In genomic region chr17:27339836-27340550, GRCh38 we compare ENCODE assay signal across 11 cellular contexts. TPM values are rescaled to one million over a fixed set of nuclear protein-coding genes. Genes with fewer than 3 reads are reported as not detected.
DNase-seq lines count a peak whose midpoint lies in the region; ATAC-seq and TF ChIP-seq lines count a peak whose summit lies in the region.
"Had no signal": no experiment of that assay in that cellular context is flagged by ENCODE, and none has a peak within 500 bp of the region (broad histone marks: within the 10 kb centered on the region; RNA-seq: fewer than 3 reads in every experiment).

No MANE protein-coding gene starts in this region.

- in situ Hi-C loops in IMR-90 (cut with MboI; ENCODE audit: low sequenced_read_pairs): no loop called here

- intact Hi-C loops in IMR-90 (cut with micrococcal nuclease): no loop called here
- intact Hi-C loops in natural killer cell (cut with micrococcal nuclease): no loop called here

- H3K27me3 ChIP-seq in DND-41 (ENCODE audit: insufficient read depth, low read length, poor library complexity) (no peaks in the 10 kb centered on the region), IMR-90 (ENCODE audit: control insufficient read depth, insufficient read depth, low read length) (no peaks in the 10 kb centered on the region), MG63 (no peaks in the 10 kb centered on the region)
- H3K27me3 ChIP-seq: adrenal gland, uterus had no signal

- no peaks in the 10 kb centered on the region for H3K9me3 Mint-ChIP-seq in activated CD4-positive, alpha-beta memory T cell treated with anti-CD3 and anti-CD28 coated beads, Interleukin-2, amount 10 ng/mL, durations not matched to agents 7 days and 5 days
- no peaks in the 10 kb centered on the region for H3K9me3 Mint-ChIP-seq in natural killer cell

- no peak overlapping the region for H3K27ac Mint-ChIP-seq in activated CD4-positive, alpha-beta memory T cell treated with anti-CD3 and anti-CD28 coated beads, Interleukin-2, amount 10 ng/mL, durations not matched to agents 7 days and 5 days
- H3K27ac Mint-ChIP-seq in natural killer cell: peak overlapping the region; percentile 83 to 87

- H3K23ac ChIP-seq in IMR-90 (ENCODE audit: low read depth, low read length): no peak overlapping the region

- H3K36me3 Mint-ChIP-seq in activated CD4-positive, alpha-beta memory T cell treated with anti-CD3 and anti-CD28 coated beads, Interleukin-2, amount 10 ng/mL, durations not matched to agents 7 days and 5 days (ENCODE audit: low read depth): no peaks in the 10 kb centered on the region
- no peaks in the 10 kb centered on the region for H3K36me3 Mint-ChIP-seq in natural killer cell

- no peak for ATAC-seq in DND-41 (ENCODE audit: insufficient read depth, low read depth)
- no peak for ATAC-seq in IMR-90 (ENCODE audit: low read depth)
- peak in 2 of 3 donors; percentile 63 to 78 for ATAC-seq in natural killer cell
- ATAC-seq in HG02588 (IDR thresholded peaks at IDR 0.05; ENCODE audit: unreplicated experiment): no peak
- no peak for ATAC-seq in HG03442 (IDR thresholded peaks at IDR 0.05; ENCODE audit: unreplicated experiment)

- H3K4me1 Mint-ChIP-seq in activated CD4-positive, alpha-beta memory T cell treated with anti-CD3 and anti-CD28 coated beads, Interleukin-2, amount 10 ng/mL, durations not matched to agents 7 days and 5 days: peaks cover 10% of the 10 kb centered on the region
- peaks cover 44 to 47% of the 10 kb centered on the region in 2 donors for H3K4me1 Mint-ChIP-seq in natural killer cell

- POLR2A ChIA-PET in IMR-90 (lab: Charles Lee; ENCODE audit: unreplicated experiment): no interaction called here
- POLR2A ChIA-PET in activated CD4-positive, alpha-beta memory T cell treated with anti-CD3 and anti-CD28 coated beads, Interleukin-2, amount 10 ng/mL, durations not matched to agents 7 days and 5 days (lab: Charles Lee): interaction anchor here (0.9 kb wide), 1 partner anchor 45 kb away, joined by 5 read pairs; no protein-coding TSS in a partner anchor

- no peak overlapping the region for H3K9ac ChIP-seq in DND-41 (ENCODE audit: low read depth, low read length)
- no peak overlapping the region for H3K9ac ChIP-seq in IMR-90 (ENCODE audit: low read depth, low read length)

- H3K27me3 Mint-ChIP-seq in activated CD4-positive, alpha-beta memory T cell treated with anti-CD3 and anti-CD28 coated beads, Interleukin-2, amount 10 ng/mL, durations not matched to agents 7 days and 5 days: peaks cover 3% of the 10 kb centered on the region
- H3K27me3 Mint-ChIP-seq in natural killer cell (ENCODE audit: low read depth in 2 of 2): no peaks in the 10 kb centered on the region

- H3K9me3 ChIP-seq in DND-41 (ENCODE audit: insufficient read depth, low read length, severe bottlenecking) (no peaks in the 10 kb centered on the region), IMR-90 (ENCODE audit: control insufficient read depth, insufficient read depth, low read length) (no peaks in the 10 kb centered on the region), MG63 (peaks cover 6% of the 10 kb centered on the region; the same call in 1 of the 2 replicates)
- H3K9me3 ChIP-seq: adrenal gland, uterus had no signal

- H4K91ac ChIP-seq in IMR-90 (ENCODE audit: insufficient read depth, low read depth, low read length): no peak overlapping the region

- H3K18ac ChIP-seq in IMR-90 (ENCODE audit: low read depth, low read length): no peak overlapping the region

- TF ChIP-seq RAD21 in IMR-90 (IDR thresholded peaks at IDR 0.05; ENCODE audit: low read length): no peak

- no peak overlapping the region for H3K4me3 ChIP-seq in DND-41 (ENCODE audit: low read depth in 1 of 2, low read length in 2 of 2)
- no peak overlapping the region for H3K4me3 ChIP-seq in IMR-90 (ENCODE audit: insufficient read depth, low read depth, low read length)
- no peak overlapping the region for H3K4me3 ChIP-seq in MG63
- H3K4me3 ChIP-seq: adrenal gland, uterus had no signal

- no peak overlapping the region for H3K4me3 Mint-ChIP-seq in activated CD4-positive, alpha-beta memory T cell treated with anti-CD3 and anti-CD28 coated beads, Interleukin-2, amount 10 ng/mL, durations not matched to agents 7 days and 5 days
- H3K4me3 Mint-ChIP-seq in natural killer cell: peak overlapping the region; percentile 0

- H2BK120ac ChIP-seq in IMR-90 (ENCODE audit: low read depth, low read length): no peak overlapping the region

- H3K36me3 ChIP-seq in DND-41 (ENCODE audit: insufficient read depth, low read length) (no peaks in the 10 kb centered on the region), IMR-90 (ENCODE audit: control insufficient read depth, insufficient read depth, low read length) (no peaks in the 10 kb centered on the region), MG63 (no peaks in the 10 kb centered on the region)
- H3K36me3 ChIP-seq: adrenal gland, uterus had no signal

- H3K14ac ChIP-seq in IMR-90 (replicated peaks; ENCODE audit: low read depth, low read length): 0 out of 2 replicates have a peak overlapping the region, but pooled peaks have one; percentile 11

- H4K5ac ChIP-seq in IMR-90 (ENCODE audit: low read depth, low read length): no peak overlapping the region

- no peak for TF ChIP-seq CTCF in DND-41 (IDR thresholded peaks at IDR 0.05; ENCODE audit: borderline replicate concordance, extremely low read depth, low read length, poor library complexity, severe bottlenecking)
- no peak for TF ChIP-seq CTCF in IMR-90 (conservative IDR thresholded peaks at IDR 0.05; ENCODE audit: low read depth, low read length)
- TF ChIP-seq CTCF in natural killer cell (IDR thresholded peaks at IDR 0.05): no peak

- no peak overlapping the region for H2AFZ ChIP-seq in DND-41 (ENCODE audit: low read depth, low read length)
- no peak overlapping the region for H2AFZ ChIP-seq in IMR-90 (replicated peaks; ENCODE audit: low read length, poor library complexity)

- no peak overlapping the region for H2BK15ac ChIP-seq in IMR-90 (ENCODE audit: low read depth, low read length)

- H3K4ac ChIP-seq in IMR-90 (ENCODE audit: low read depth, low read length): no peak overlapping the region

- dilution Hi-C loops in IMR-90 (cut with HindIII; ENCODE audit: low sequenced_read_pairs, unreplicated experiment): loop anchor here (25.0 kb wide), 1 partner anchor 103 kb away; no protein-coding TSS in a partner anchor

- peak overlapping the region; percentile 63 for H2AK9ac ChIP-seq in IMR-90 (replicated peaks; ENCODE audit: low read depth, low read length, poor library complexity)

- BruUV-seq in IMR-90 (replicated peaks; lab: Mats Ljungman, UMichigan): no TSS peak

- H3K4me2 ChIP-seq in DND-41 (ENCODE audit: insufficient read depth, low read length) (no peak overlapping the region), IMR-90 (ENCODE audit: low read depth, low read length) (no peak overlapping the region)

- H2AK5ac ChIP-seq in IMR-90 (ENCODE audit: low read depth, low read length): no peak overlapping the region

- no CpG with 5 or more reads among the region's 2 CpGs for WGBS in IMR-90 (ENCODE audit: extremely low coverage in 2 of 2, insufficient read length in 1 of 2), 2 experiments

- 0 out of 2 replicates have a peak, but pooled peaks cover 4% of the 10 kb centered on the region for H3K9me1 ChIP-seq in IMR-90 (ENCODE audit: insufficient read depth, low read length)

- no peaks in the 10 kb centered on the region for H3K79me1 ChIP-seq in IMR-90 (ENCODE audit: low read depth in 1 of 2, low read length in 2 of 2)

- H3K4me1 ChIP-seq in DND-41 (ENCODE audit: insufficient read depth, low read length) (no peaks in the 10 kb centered on the region), IMR-90 (ENCODE audit: control insufficient read depth, insufficient read depth, low read length) (no peaks in the 10 kb centered on the region)
- H3K4me1 ChIP-seq: uterus had no signal

- H4K20me1 ChIP-seq in DND-41 (ENCODE audit: insufficient read depth, low read length) (no peaks in the 10 kb centered on the region), IMR-90 (ENCODE audit: insufficient read depth, low read length) (no peaks in the 10 kb centered on the region)

- H3K56ac ChIP-seq in IMR-90 (ENCODE audit: extremely low read depth, insufficient read depth, low read length): no peak overlapping the region

- CTCF ChIA-PET in IMR-90 (lab: Yijun Ruan, JAX): interaction anchor here (0.7 to 0.8 kb wide), 2 partner anchors 95 to 104 kb away, joined by 3 read pairs; no protein-coding TSS in a partner anchor
- CTCF ChIA-PET in activated CD4-positive, alpha-beta memory T cell treated with anti-CD3 and anti-CD28 coated beads, Interleukin-2, amount 10 ng/mL, durations not matched to agents 7 days and 5 days (lab: Charles Lee): interaction anchor here (1.3 to 1.4 kb wide), 2 partner anchors 10 to 103 kb away, joined by 5 to 8 read pairs; no protein-coding TSS in a partner anchor

- peak; percentile 23 for DNase-seq in DND-41
- no peak for DNase-seq in IMR-90
- DNase-seq in activated CD4-positive, alpha-beta memory T cell treated with anti-CD3 and anti-CD28 coated beads, Interleukin-2, amount 10 ng/mL, durations not matched to agents 7 days and 5 days: peak; percentile 35
- DNase-seq in natural killer cell: no peak
- no peak for DNase-seq in retina
- DNase-seq in MG63: no peak
- DNase-seq: GF-D8, uterus had no signal

- H2BK5ac ChIP-seq in IMR-90 (ENCODE audit: low read depth, low read length, poor library complexity, severe bottlenecking): no peak overlapping the region

- H4K8ac ChIP-seq in IMR-90 (ENCODE audit: low read depth in 2 of 2, low read length in 2 of 2): no peak overlapping the region

- no peaks in the 10 kb centered on the region for H3K79me2 ChIP-seq in DND-41 (ENCODE audit: insufficient read depth, low read length)

- TF ChIP-seq POLR2A in IMR-90 (IDR thresholded peaks at IDR 0.05; ENCODE audit: low read depth, low read length): no peak

- no peak overlapping the region for H2BK20ac ChIP-seq in IMR-90 (ENCODE audit: low read depth, low read length)

- H3K27ac ChIP-seq in DND-41 (ENCODE audit: low read length) (no peak overlapping the region), IMR-90 (ENCODE audit: insufficient read depth, low read length) (no peak overlapping the region)
- H3K27ac ChIP-seq: uterus had no signal

TF ChIP-seq in IMR-90, 13 proteins besides CTCF, POLR2A, EP300 and RAD21 (continues in another document):
- TF ChIP-seq CHD1 (IDR thresholded peaks at IDR 0.05; ENCODE audit: low read depth, low read length) (no peak), RFX5 (IDR thresholded peaks at IDR 0.05; ENCODE audit: low read depth, low read length) (no peak), NFE2L2 (IDR thresholded peaks at IDR 0.05; ENCODE audit: low read depth, low read length) (no peak)

RNA-seq across cellular contexts. Expression of gene WSB1, which starts 46.1 kb away (rescaled TPM):
- total RNA-seq in IMR-90 (2012; rRNA removed) (112 and 140 TPM in 2 replicates), natural killer cell (100 to 1,000 TPM; 124 to 205 (median 187) TPM)
- polyA plus RNA-seq in IMR-90 (2012; rRNA removed): 266 and 289 TPM in 2 replicates
- polyA plus RNA-seq in IMR-90 (2012; cell fraction: cytosol; rRNA removed): 58.9 and 85.8 TPM in 2 replicates
- polyA plus RNA-seq in IMR-90 (2012; cell fraction: nucleus; rRNA removed; ENCODE audit: low replicate concordance): 1,097 and 1,897 TPM in 2 replicates
- 100 to 1,000 TPM; 143 to 155 TPM for total RNA-seq in activated CD4-positive, alpha-beta memory T cell treated with anti-CD3 and anti-CD28 coated beads, Interleukin-2, amount 10 ng/mL, durations not matched to agents 7 days and 5 days
- total RNA-seq in MG63 (2014; rRNA removed; shearing (Covaris generic); ENCODE audit: low replicate concordance): 46.4 and 76.4 TPM in 2 replicates

Comparison
In these comparisons a context has a peak if more than half of its experiments do, and no peak if none do; other contexts are left out.
1. ATAC-seq: peak in natural killer cell (2 of 3); none in DND-41 (single experiment), IMR-90 (single experiment), HG02588 (single experiment) and HG03442 (single experiment).
2. DNase-seq: peak in DND-41 (single experiment) and activated CD4-positive, alpha-beta memory T cell treated with anti-CD3 and anti-CD28 coated beads, Interleukin-2, amount 10 ng/mL, durations not matched to agents 7 days and 5 days (single experiment); none in IMR-90 (single experiment), natural killer cell (single experiment), retina (single experiment) and MG63 (single experiment).